8 cellular contexts compared by ENCODE assay signal in genomic region chr5:93611900-93612898, GRCh38. TPM values are rescaled to one million over a fixed set of nuclear protein-coding genes. Genes with fewer than 3 reads are reported as not detected.
DNase-seq lines count a peak whose midpoint lies in the region; ATAC-seq and TF ChIP-seq lines count a peak whose summit lies in the region.

No MANE protein-coding gene starts in this region.

- CTCF ChIA-PET in mammary epithelial cell (lab: Charles Lee; ENCODE audit: low non-redundant PET) = no interaction called here

- H3K4me2 ChIP-seq in mammary epithelial cell (ENCODE audit: insufficient read depth, low read depth, low read length) = no peak overlapping the region

- H3K9ac ChIP-seq in mammary epithelial cell (ENCODE audit: insufficient read depth, low read length) = no peak overlapping the region

- H3K4me3 Mint-ChIP-seq in naive B cell = peak overlapping the region in 3 of 8 donors; percentile 5 to 55 (median 31)
- no peak overlapping the region for H3K4me3 Mint-ChIP-seq in activated CD4-positive, alpha-beta T cell treated with anti-CD3 and anti-CD28 coated beads, Interleukin-2, amount 10 ng/mL, durations not matched to agents 24 days and 14 days

- ATAC-seq in naive B cell (ENCODE audit: low read depth in 2 of 2) = no peak
- no peak for ATAC-seq in HG03460 (IDR thresholded peaks at IDR 0.05; ENCODE audit: unreplicated experiment)

- intact Hi-C loops in mammary epithelial cell (cut with micrococcal nuclease) = no loop called here
- intact Hi-C loops in activated CD4-positive, alpha-beta T cell treated with anti-CD3 and anti-CD28 coated beads, Interleukin-2, amount 10 ng/mL, durations not matched to agents 24 days and 14 days (cut with micrococcal nuclease) = loop anchor here (1.0 kb wide), 1 partner anchor 8 kb away; no protein-coding TSS in a partner anchor

- H3K4me1 ChIP-seq in mammary epithelial cell (ENCODE audit: insufficient read depth, low read length) = no peaks in the 10 kb centered on the region

- H3K9me3 Mint-ChIP-seq in naive B cell = peaks cover 0 to 21% (median 6%) of the 10 kb centered on the region in 7 donors
- H3K9me3 Mint-ChIP-seq in activated CD4-positive, alpha-beta T cell treated with anti-CD3 and anti-CD28 coated beads, Interleukin-2, amount 10 ng/mL, durations not matched to agents 24 days and 14 days = peaks cover 18% of the 10 kb centered on the region

- H3K36me3 Mint-ChIP-seq in naive B cell = peaks cover 4 to 25% of the 10 kb centered on the region in 2 donors
- peaks cover 2% of the 10 kb centered on the region for H3K36me3 Mint-ChIP-seq in activated CD4-positive, alpha-beta T cell treated with anti-CD3 and anti-CD28 coated beads, Interleukin-2, amount 10 ng/mL, durations not matched to agents 24 days and 14 days (ENCODE audit: low read depth)

- peaks cover 73 to 82% (median 76%) of the 10 kb centered on the region in 3 donors for H3K27me3 Mint-ChIP-seq in naive B cell
- H3K27me3 Mint-ChIP-seq in activated CD4-positive, alpha-beta T cell treated with anti-CD3 and anti-CD28 coated beads, Interleukin-2, amount 10 ng/mL, durations not matched to agents 24 days and 14 days = peaks cover 85% of the 10 kb centered on the region

- TF ChIP-seq EP300 in Ishikawa (IDR thresholded peaks at IDR 0.05; ENCODE audit: borderline replicate concordance) = no peak

- in situ Hi-C loops in mammary epithelial cell (cut with MboI; ENCODE audit: low sequenced_read_pairs in 2 of 2) = loop anchor here in 1 of 2 donors (25.0 kb wide), 1 partner anchor 175 kb away; no protein-coding TSS in a partner anchor

- H3K4me1 Mint-ChIP-seq in naive B cell = peaks cover 15 to 21% (median 18%) of the 10 kb centered on the region in 3 donors
- peaks cover 8% of the 10 kb centered on the region for H3K4me1 Mint-ChIP-seq in activated CD4-positive, alpha-beta T cell treated with anti-CD3 and anti-CD28 coated beads, Interleukin-2, amount 10 ng/mL, durations not matched to agents 24 days and 14 days

- no TSS peak for BruUV-seq in mammary epithelial cell (replicated peaks; lab: Mats Ljungman, UMichigan)

- no peak overlapping the region for H3K27ac ChIP-seq in mammary epithelial cell (ENCODE audit: insufficient read depth, low read depth, low read length)

- peak; percentile 66 for DNase-seq in DMS114 treated with DMSO at 0.1 percent for 48 hours (lab: John Stamatoyannopoulos, UW; ENCODE audit: unreplicated experiment)
- DNase-seq in mammary epithelial cell = peak; percentile 12
- no peak for DNase-seq in naive B cell
- DNase-seq in H4 (ENCODE audit: low spot score) = no peak
- no peak for DNase-seq in activated CD4-positive, CD25-positive, alpha-beta regulatory T cell (lab: John Stamatoyannopoulos, UW)
- DNase-seq in activated CD4-positive, alpha-beta T cell treated with anti-CD3 and anti-CD28 coated beads, Interleukin-2, amount 10 ng/mL, durations not matched to agents 24 days and 14 days = no peak

- peaks cover 52% of the 10 kb centered on the region for H3K27me3 ChIP-seq in mammary epithelial cell (ENCODE audit: insufficient read depth, low read length)

- WGBS in mammary epithelial cell (ENCODE audit: low coverage, missing lambda C conversion rate) = 16% methylated on average over 29 of the region's 44 CpGs

- H3K79me2 ChIP-seq in mammary epithelial cell (ENCODE audit: insufficient read depth, low read length) = no peaks in the 10 kb centered on the region

- no peak overlapping the region for H3K4me3 ChIP-seq in mammary epithelial cell (replicated peaks in 1 of 3; ENCODE audit: insufficient read depth in 1 of 3, low read depth in 2 of 3, low read length in 3 of 3)

- dilution Hi-C loops in mammary epithelial cell (cut with HindIII; ENCODE audit: low sequenced_read_pairs) = no loop called here

- no peak for TF ChIP-seq RAD21 in Ishikawa (IDR thresholded peaks at IDR 0.05; ENCODE audit: low read depth)

- H3K27ac Mint-ChIP-seq in naive B cell = peak overlapping the region in 4 of 6 donors; percentile 57 to 78 (median 72)
- H3K27ac Mint-ChIP-seq in activated CD4-positive, alpha-beta T cell treated with anti-CD3 and anti-CD28 coated beads, Interleukin-2, amount 10 ng/mL, durations not matched to agents 24 days and 14 days = no peak overlapping the region

- no peak overlapping the region for H2AFZ ChIP-seq in mammary epithelial cell (ENCODE audit: low read depth, low read length)

- H4K20me1 ChIP-seq in mammary epithelial cell (ENCODE audit: insufficient read depth, low read length) = no peaks in the 10 kb centered on the region

- H3K36me3 ChIP-seq in mammary epithelial cell (ENCODE audit: insufficient read depth, low read length) = no peaks in the 10 kb centered on the region

- no peaks in the 10 kb centered on the region for H3K9me3 ChIP-seq in mammary epithelial cell (replicated peaks; ENCODE audit: insufficient read depth, low read length)

- no peak for TF ChIP-seq CTCF in mammary epithelial cell (conservative IDR thresholded peaks at IDR 0.05 in 1 of 2, IDR thresholded peaks at IDR 0.05 in 1 of 2; ENCODE audit: extremely low read depth in 1 of 2, insufficient read depth in 1 of 2, low read depth in 1 of 2, low read length in 2 of 2)

TF ChIP-seq in Ishikawa, 13 proteins besides CTCF, POLR2A, EP300 and RAD21:
- TF ChIP-seq EGR1 (IDR thresholded peaks at IDR 0.05) (no peak), REST (IDR thresholded peaks at IDR 0.05; ENCODE audit: low read depth) (peak; percentile 82), NFIC (IDR thresholded peaks at IDR 0.05) (no peak), TCF12 (IDR thresholded peaks at IDR 0.05; ENCODE audit: low read depth) (peak; percentile 16; the same call in 1 of the 2 replicates), YY1 (IDR thresholded peaks at IDR 0.05; ENCODE audit: low read depth) (no peak), FOXM1 (IDR thresholded peaks at IDR 0.05; ENCODE audit: borderline replicate concordance, low read depth) (no peak), CEBPB (IDR thresholded peaks at IDR 0.05) (no peak), TAF1 (IDR thresholded peaks at IDR 0.05; ENCODE audit: low read depth) (no peak), ZBTB7A (IDR thresholded peaks at IDR 0.05; ENCODE audit: low read depth) (no peak), MAX (IDR thresholded peaks at IDR 0.05) (0 out of 2 replicates have a peak, but pooled peaks have one; percentile 16), CREB1 (IDR thresholded peaks at IDR 0.05; ENCODE audit: low read depth) (no peak), TEAD4 (IDR thresholded peaks at IDR 0.05) (no peak), USF1 (IDR thresholded peaks at IDR 0.05) (no peak)

RNA-seq across cellular contexts. Expression of gene NR2F1, which starts 29.2 kb away (rescaled TPM):
- total RNA-seq in mammary epithelial cell = 1 to 10 TPM; 3.3 to 3.5 TPM
- polyA plus RNA-seq in mammary epithelial cell (7.8 TPM), naive B cell (ENCODE audit: low read depth in 6 of 6) (not detected)
- 0.10 TPM for polyA minus RNA-seq in mammary epithelial cell
- 6.5 and 10.3 TPM in 2 replicates for total RNA-seq in H4 (2014; rRNA removed; shearing (Covaris generic))
- total RNA-seq in activated CD4-positive, alpha-beta T cell treated with anti-CD3 and anti-CD28 coated beads, Interleukin-2, amount 10 ng/mL, durations not matched to agents 24 days and 14 days = not detected in 2 replicates

RNA-seq across cellular contexts. Expression of gene NR2F1-AS1, which starts 31.2 kb away (rescaled TPM):
- 10 to 100 TPM in 1 of 2 donors, 1 to 10 TPM in 1; 8.7 to 12.2 TPM for total RNA-seq in mammary epithelial cell
- polyA plus RNA-seq in mammary epithelial cell (4.4 TPM), naive B cell (ENCODE audit: low read depth in 6 of 6) (not detected)
- 0.26 TPM for polyA minus RNA-seq in mammary epithelial cell
- 5.2 and 10.4 TPM in 2 replicates for total RNA-seq in H4 (2014; rRNA removed; shearing (Covaris generic))
- total RNA-seq in activated CD4-positive, alpha-beta T cell treated with anti-CD3 and anti-CD28 coated beads, Interleukin-2, amount 10 ng/mL, durations not matched to agents 24 days and 14 days = not detected in 2 replicates

Comparison
In these comparisons a context has a peak if more than half of its experiments do, and no peak if none do; other contexts are left out.
1. DNase-seq: peak in DMS114 treated with DMSO at 0.1 percent for 48 hours (single experiment) and mammary epithelial cell (single experiment); none in naive B cell (single experiment), H4 (single experiment), activated CD4-positive, CD25-positive, alpha-beta regulatory T cell (0 of 4) and activated CD4-positive, alpha-beta T cell treated with anti-CD3 and anti-CD28 coated beads, Interleukin-2, amount 10 ng/mL, durations not matched to agents 24 days and 14 days (single experiment).